12 cellular contexts compared by ENCODE assay signal in the genomic region with DNA sequence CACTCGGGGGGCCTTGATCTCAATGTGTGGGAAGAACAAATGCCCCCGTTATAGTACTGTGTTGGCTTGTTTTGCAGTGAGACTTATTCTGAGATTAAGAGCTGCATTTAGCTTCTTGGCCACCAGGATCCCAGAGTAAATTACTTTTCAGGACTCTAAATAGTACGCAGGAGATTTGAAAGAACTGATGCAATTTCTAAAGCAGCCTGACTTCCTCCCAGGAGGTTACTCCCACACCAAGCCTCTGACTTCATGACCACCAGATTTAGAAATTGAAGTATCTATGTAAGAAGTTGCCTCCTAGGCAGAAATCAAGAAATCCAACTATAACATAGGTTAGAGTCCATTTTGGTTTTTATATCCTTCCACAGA.
A peak's percentile ranks its signal among the peaks of the same experiment; 100 is the strongest.
DNase-seq lines count a peak whose midpoint lies in the region; ATAC-seq and TF ChIP-seq lines count a peak whose summit lies in the region.
"Had no signal": no experiment of that assay in that cellular context is flagged by ENCODE, and none has a peak within 500 bp of the region (broad histone marks: within the 10 kb centered on the region; RNA-seq: fewer than 3 reads in every experiment).

No MANE protein-coding gene starts in this region.

- H3K4ac ChIP-seq in mesendoderm (ENCODE audit: low read depth, low read length) = no peak overlapping the region

- TF ChIP-seq CTCF in astrocyte of the spinal cord (IDR thresholded peaks at IDR 0.05; ENCODE audit: low read depth, low read length) = peak; percentile 9

- H3K4me3 Mint-ChIP-seq in activated CD4-positive, alpha-beta memory T cell treated with anti-CD3 and anti-CD28 coated beads for 36 hours = no peak overlapping the region
- H3K4me3 Mint-ChIP-seq: activated naive CD8-positive, alpha-beta T cell treated with anti-CD3 and anti-CD28 coated beads, Interleukin-2, amount 10 ng/mL, durations not matched to agents 7 days and 5 days; CD4-positive, alpha-beta memory T cell had no signal

- POLR2A ChIA-PET in activated CD4-positive, alpha-beta memory T cell treated with anti-CD3 and anti-CD28 coated beads for 36 hours (lab: Charles Lee) = no interaction called here

- H3K9me3 Mint-ChIP-seq in activated CD4-positive, alpha-beta memory T cell treated with anti-CD3 and anti-CD28 coated beads for 36 hours = no peaks in the 10 kb centered on the region
- H3K9me3 Mint-ChIP-seq: activated naive CD8-positive, alpha-beta T cell treated with anti-CD3 and anti-CD28 coated beads, Interleukin-2, amount 10 ng/mL, durations not matched to agents 7 days and 5 days had no signal

- H3K9me3 ChIP-seq in BLaER1 = no peaks in the 10 kb centered on the region
- H3K9me3 ChIP-seq: sigmoid colon had no signal

- H4K8ac ChIP-seq in mesendoderm (ENCODE audit: low read depth, low read length) = no peak overlapping the region

- DNase-seq in astrocyte of the spinal cord (ENCODE audit: low read depth, low spot score) (peak; percentile 62), mesendoderm (peak; percentile 53), midbrain (lab: John Stamatoyannopoulos, UW) (no peak), NCI-H82 treated with DMSO at 0.1 percent for 48 hours (lab: John Stamatoyannopoulos, UW; ENCODE audit: unreplicated experiment) (no peak), epidermal melanocyte (ENCODE audit: insufficient read length, low spot score) (no peak)
- no peak for DNase-seq in activated CD4-positive, alpha-beta memory T cell treated with anti-CD3 and anti-CD28 coated beads for 36 hours
- DNase-seq: activated naive CD8-positive, alpha-beta T cell treated with anti-CD3 and anti-CD28 coated beads, Interleukin-2, amount 10 ng/mL, durations not matched to agents 7 days and 5 days; CD4-positive, alpha-beta memory T cell; sigmoid colon; substantia nigra had no signal

- no peaks in the 10 kb centered on the region for H3K79me1 ChIP-seq in mesendoderm (ENCODE audit: low read length)

- H3K4me3 ChIP-seq in BLaER1 (no peak overlapping the region), astrocyte of the spinal cord (ENCODE audit: low read depth, low read length) (no peak overlapping the region), mesendoderm (ENCODE audit: low read length) (no peak overlapping the region)
- H3K4me3 ChIP-seq: sigmoid colon had no signal

- no CpG with 5 or more reads among the region's 3 CpGs for WGBS in mesendoderm (ENCODE audit: extremely low coverage, insufficient coverage, low lambda C conversion rate)

- H3K4me2 ChIP-seq in BLaER1 (peak overlapping the region; percentile 59), mesendoderm (ENCODE audit: low read length) (no peak overlapping the region)

- CTCF ChIA-PET in activated CD4-positive, alpha-beta memory T cell treated with anti-CD3 and anti-CD28 coated beads for 36 hours (lab: Charles Lee) = no interaction called here

- no peak overlapping the region for H2BK5ac ChIP-seq in mesendoderm (ENCODE audit: low read length)

- H3K4me1 ChIP-seq in BLaER1 (peaks cover 21% of the 10 kb centered on the region), mesendoderm (ENCODE audit: control insufficient read depth, low read depth, low read length) (no peaks in the 10 kb centered on the region)

- H2BK120ac ChIP-seq in mesendoderm (ENCODE audit: low read depth, low read length) = no peak overlapping the region

- H3K18ac ChIP-seq in mesendoderm (ENCODE audit: low read length) = no peak overlapping the region

- no peaks in the 10 kb centered on the region for H3K27me3 Mint-ChIP-seq in activated CD4-positive, alpha-beta memory T cell treated with anti-CD3 and anti-CD28 coated beads for 36 hours
- H3K27me3 Mint-ChIP-seq: activated naive CD8-positive, alpha-beta T cell treated with anti-CD3 and anti-CD28 coated beads, Interleukin-2, amount 10 ng/mL, durations not matched to agents 7 days and 5 days; CD4-positive, alpha-beta memory T cell had no signal

- H3K36me3 Mint-ChIP-seq in activated CD4-positive, alpha-beta memory T cell treated with anti-CD3 and anti-CD28 coated beads for 36 hours = peaks cover 4% of the 10 kb centered on the region
- H3K36me3 Mint-ChIP-seq: activated naive CD8-positive, alpha-beta T cell treated with anti-CD3 and anti-CD28 coated beads, Interleukin-2, amount 10 ng/mL, durations not matched to agents 7 days and 5 days had no signal

- no peak overlapping the region for H2BK15ac ChIP-seq in mesendoderm (replicated peaks; ENCODE audit: low read depth)

- H3K9ac ChIP-seq in BLaER1 (no peak overlapping the region), mesendoderm (ENCODE audit: low read length) (no peak overlapping the region)

- H3K27ac ChIP-seq in BLaER1 (peak overlapping the region; percentile 54), mesendoderm (ENCODE audit: low read depth, low read length) (no peak overlapping the region)
- H3K27ac ChIP-seq: sigmoid colon had no signal

- H3K23ac ChIP-seq in mesendoderm (ENCODE audit: low read length) = no peak overlapping the region

- H2AK5ac ChIP-seq in mesendoderm (ENCODE audit: low read length) = no peak overlapping the region

- no peaks in the 10 kb centered on the region for H3K79me2 ChIP-seq in mesendoderm (ENCODE audit: control insufficient read depth, insufficient read depth, low read length)

- H3K4me1 Mint-ChIP-seq in activated CD4-positive, alpha-beta memory T cell treated with anti-CD3 and anti-CD28 coated beads for 36 hours (ENCODE audit: low read depth) = no peaks in the 10 kb centered on the region

- intact Hi-C loops in activated CD4-positive, alpha-beta memory T cell treated with anti-CD3 and anti-CD28 coated beads for 36 hours (cut with micrococcal nuclease) = no loop called here

- no peak overlapping the region for H4K5ac ChIP-seq in mesendoderm (ENCODE audit: low read length)

- ATAC-seq in HG03565 (IDR thresholded peaks at IDR 0.05; ENCODE audit: unreplicated experiment) = peak; percentile 22

- H3K56ac ChIP-seq in mesendoderm (ENCODE audit: low read length) = no peak overlapping the region

- in situ Hi-C loops in astrocyte of the spinal cord (cut with HindIII; ENCODE audit: low sequenced_read_pairs) = no loop called here

- H3K27me3 ChIP-seq in BLaER1 = no peaks in the 10 kb centered on the region
- H3K27me3 ChIP-seq in mesendoderm (ENCODE audit: insufficient read depth, low read length, poor library complexity) = no peaks in the 10 kb centered on the region
- H3K27me3 ChIP-seq: sigmoid colon had no signal

- H3K36me3 ChIP-seq in BLaER1 (0 out of 2 replicates have a peak, but pooled peaks cover 19% of the 10 kb centered on the region), mesendoderm (ENCODE audit: control insufficient read depth, insufficient read depth, low read length) (no peaks in the 10 kb centered on the region)

- no peak overlapping the region for H3K27ac Mint-ChIP-seq in activated CD4-positive, alpha-beta memory T cell treated with anti-CD3 and anti-CD28 coated beads for 36 hours
- H3K27ac Mint-ChIP-seq: activated naive CD8-positive, alpha-beta T cell treated with anti-CD3 and anti-CD28 coated beads, Interleukin-2, amount 10 ng/mL, durations not matched to agents 7 days and 5 days; CD4-positive, alpha-beta memory T cell had no signal

- H4K20me1 ChIP-seq in BLaER1 = no peaks in the 10 kb centered on the region

Comparison
In these comparisons a context has a peak if more than half of its experiments do, and no peak if none do; other contexts are left out.
1. DNase-seq: peak in astrocyte of the spinal cord (single experiment) and mesendoderm (single experiment); none in activated CD4-positive, alpha-beta memory T cell treated with anti-CD3 and anti-CD28 coated beads for 36 hours (single experiment), midbrain (single experiment), NCI-H82 treated with DMSO at 0.1 percent for 48 hours (single experiment) and epidermal melanocyte (single experiment).